In genomic region chr16:81823111-81823510, GRCh38 we compare ENCODE assay signal across 9 cellular contexts. TPM values are rescaled to one million over a fixed set of nuclear protein-coding genes. Genes with fewer than 3 reads are reported as not detected.
DNase-seq lines count a peak whose midpoint lies in the region; ATAC-seq and FAIRE-seq lines count a peak whose summit lies in the region.
"Had no signal": no experiment of that assay in that cellular context is flagged by ENCODE, and none has a peak within 500 bp of the region (broad histone marks: within the 10 kb centered on the region; RNA-seq: fewer than 3 reads in every experiment).

No MANE protein-coding gene starts in this region.

- H3K9me3 Mint-ChIP-seq in activated T-cell treated with anti-CD3 and anti-CD28 coated beads, Interleukin-2, amount 50 U/mL, for 72 hours, result peaks cover 0 to 2% of the 10 kb centered on the region in 2 donors

- no peak for ATAC-seq in activated T-cell treated with anti-CD3 and anti-CD28 coated beads, Interleukin-2, amount 50 U/mL, for 72 hours (replicated peaks in 1 of 2)
- peak; percentile 45 for ATAC-seq in HG03342 (IDR thresholded peaks at IDR 0.05; ENCODE audit: unreplicated experiment)

- FAIRE-seq in small intestine (lab: Jason Lieb, UNC), result no peak

- H3K36me3 Mint-ChIP-seq in activated T-cell treated with anti-CD3 and anti-CD28 coated beads, Interleukin-2, amount 50 U/mL, for 72 hours (ENCODE audit: insufficient read depth in 2 of 2), result peaks cover 0 to 3% of the 10 kb centered on the region in 2 donors

- H3K36me3 ChIP-seq in small intestine (ENCODE audit: control insufficient read depth in 2 of 2, insufficient read depth in 2 of 2, low read length in 2 of 2) (no peaks in the 10 kb centered on the region), HAP-1 (replicated peaks) (no peaks in the 10 kb centered on the region)

- H3K4me1 ChIP-seq in small intestine (ENCODE audit: control insufficient read depth in 2 of 2, insufficient read depth in 1 of 2, low read depth in 1 of 2, low read length in 1 of 2) (no peaks in the 10 kb centered on the region), HAP-1 (no peaks in the 10 kb centered on the region)

- 45 to 76% (median 56%) methylated on average over 8 of the region's 8 CpGs for WGBS in small intestine, 3 donors

- H3K4me1 Mint-ChIP-seq in activated T-cell treated with anti-CD3 and anti-CD28 coated beads, Interleukin-2, amount 50 U/mL, for 72 hours (ENCODE audit: low read depth), result no peaks in the 10 kb centered on the region

- peak overlapping the region; percentile 65 to 72 for H3K27ac ChIP-seq in small intestine (ENCODE audit: low read depth in 1 of 2, low read length in 1 of 2)
- H3K27ac ChIP-seq: VCaP had no signal

- DNase-seq in activated T-cell treated with anti-CD3 and anti-CD28 coated beads, Interleukin-2, amount 50 U/mL, for 72 hours, result no peak
- DNase-seq in activated T-cell treated with anti-CD3 and anti-CD28 coated beads for 4 hours, result no peak
- peak; percentile 42 for DNase-seq in dermis blood vessel endothelial cell
- DNase-seq in small intestine, result no peak
- DNase-seq in HAP-1 (ENCODE audit: low spot score in 2 of 2), result no peak
- no peak for DNase-seq in activated CD8-positive, alpha-beta memory T cell treated with anti-CD3 and anti-CD28 coated beads, Interleukin-2, amount 50 U/mL, for 4 hours
- DNase-seq in activated CD8-positive, alpha-beta memory T cell treated with anti-CD3 and anti-CD28 coated beads, Interleukin-2, amount 50 U/mL, for 48 hours, result no peak

- peak overlapping the region; percentile 52 for H3K27ac Mint-ChIP-seq in activated T-cell treated with anti-CD3 and anti-CD28 coated beads, Interleukin-2, amount 50 U/mL, for 72 hours

- no peaks in the 10 kb centered on the region for H3K27me3 Mint-ChIP-seq in activated T-cell treated with anti-CD3 and anti-CD28 coated beads, Interleukin-2, amount 50 U/mL, for 72 hours (ENCODE audit: low read depth)

- H3K27me3 ChIP-seq in small intestine (ENCODE audit: control insufficient read depth in 2 of 2, insufficient read depth in 2 of 2, low read length in 2 of 2) (no peaks in the 10 kb centered on the region), HAP-1 (ENCODE audit: low read depth) (no peaks in the 10 kb centered on the region)

- H3K4me3 ChIP-seq in small intestine (ENCODE audit: low read depth in 1 of 2, low read length in 2 of 2) (no peak overlapping the region), HAP-1 (no peak overlapping the region)

- H3K4me3 Mint-ChIP-seq in activated T-cell treated with anti-CD3 and anti-CD28 coated beads, Interleukin-2, amount 50 U/mL, for 72 hours, result peak overlapping the region in 1 of 2 donors; percentile 18

- H3K9me3 ChIP-seq in small intestine (ENCODE audit: control insufficient read depth, low read depth) (no peaks in the 10 kb centered on the region), HAP-1 (no peaks in the 10 kb centered on the region)

- in situ Hi-C loops in HAP-1 (cut with MboI; ENCODE audit: low sequenced_read_pairs), result no loop called here

RNA-seq across cellular contexts. Expression of gene PLCG2, which starts 44.0 kb away (rescaled TPM):
- total RNA-seq in activated T-cell treated with anti-CD3 and anti-CD28 coated beads, Interleukin-2, amount 50 U/mL, for 72 hours, result 10 to 100 TPM in 1 of 2 donors, 1 to 10 TPM in 1; 8.0 to 25.6 TPM
- total RNA-seq in dermis blood vessel endothelial cell, result 23.2 and 23.5 TPM in 2 replicates
- 10 to 100 TPM in 2 of 3 donors, 1 to 10 TPM in 1; 8.4 to 27.5 (median 10.3) TPM for polyA plus RNA-seq in small intestine
